Comparison of ENCODE assay signal across 28 cellular contexts in the genomic region with DNA sequence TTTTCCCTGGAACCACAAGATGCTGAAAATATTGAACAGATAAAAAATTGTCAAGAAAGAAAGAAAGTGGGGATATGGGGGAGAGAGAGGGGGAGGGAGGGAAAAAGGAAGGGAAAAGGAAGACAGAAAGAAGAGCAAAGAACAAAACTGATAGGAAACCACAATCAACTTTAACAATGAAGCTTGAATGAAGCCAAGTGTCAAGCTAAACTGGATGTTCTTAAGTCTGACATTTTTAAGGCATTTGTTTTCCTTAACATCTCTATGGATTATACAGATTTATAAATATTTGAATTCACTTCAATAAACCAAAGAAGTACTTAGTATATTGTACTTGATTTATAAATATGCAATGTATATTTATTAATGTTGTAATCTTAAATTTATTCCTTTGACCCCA.
"Had no signal": no experiment of that assay in that cellular context is flagged by ENCODE, and none has a peak within 500 bp of the region (broad histone marks: within the 10 kb centered on the region; RNA-seq: fewer than 3 reads in every experiment).

No MANE protein-coding gene starts in this region.

- ATAC-seq: activated T-cell treated with anti-CD3 and anti-CD28 coated beads, Interleukin-2, amount 50 U/mL, for 72 hours; natural killer cell; right cardiac atrium had no signal

- H3K27ac ChIP-seq: breast epithelium, epithelial cell of prostate, left ventricle myocardium inferior, neural progenitor cell, thoracic aorta, VCaP had no signal

- H3K27me3 Mint-ChIP-seq: activated CD4-positive, alpha-beta memory T cell treated with anti-CD3 and anti-CD28 coated beads for 36 hours; activated naive CD8-positive, alpha-beta T cell treated with anti-CD3 and anti-CD28 coated beads, Interleukin-2, amount 10 ng/mL, durations not matched to agents 7 days and 5 days; dendritic cell treated with granulocyte-macrophage colony-stimulating factor and Interleukin-4, amounts not matched to agents 40 ng/mL and 50 ng/mL, for 4 days; stimulated activated naive CD8-positive, alpha-beta T cell treated with anti-CD3 and anti-CD28 coated beads, Interleukin-15, Interleukin-2, amounts not matched to agents 100 ng/mL and 50 ng/mL, for 24 hours had no signal

- H3K36me3 ChIP-seq: breast epithelium, left ventricle myocardium inferior, neural progenitor cell, thoracic aorta had no signal

- H3K4me1 ChIP-seq: breast epithelium, left ventricle myocardium inferior had no signal

- H3K36me3 Mint-ChIP-seq: activated CD4-positive, alpha-beta memory T cell treated with anti-CD3 and anti-CD28 coated beads for 36 hours; activated naive CD8-positive, alpha-beta T cell treated with anti-CD3 and anti-CD28 coated beads, Interleukin-2, amount 10 ng/mL, durations not matched to agents 7 days and 5 days; natural killer cell; neural progenitor cell had no signal

- H3K9ac ChIP-seq: neural progenitor cell had no signal

- DNase-seq: activated CD4-positive, alpha-beta memory T cell treated with anti-CD3 and anti-CD28 coated beads for 36 hours; activated CD4-positive, alpha-beta T cell treated with anti-CD3 and anti-CD28 coated beads for 48 hours; activated effector memory CD4-positive, alpha-beta T cell treated with anti-CD3 and anti-CD28 coated beads, Interleukin-2, amount 50 U/mL, for 16 hours; activated naive CD4-positive, alpha-beta T cell treated with anti-CD3 and anti-CD28 coated beads for 36 hours; activated naive CD8-positive, alpha-beta T cell treated with anti-CD3 and anti-CD28 coated beads, Interleukin-2, amount 10 ng/mL, durations not matched to agents 7 days and 5 days; activated T-cell treated with anti-CD3 and anti-CD28 coated beads, Interleukin-2, amount 50 U/mL, for 72 hours; amygdala; central memory CD4-positive, alpha-beta T cell; effector CD8-positive, alpha-beta T cell; left ventricle myocardium inferior; mesendoderm; natural killer cell; posterior cingulate gyrus; right cardiac atrium; stimulated activated CD4-positive, alpha-beta T cell treated with anti-CD3 and anti-CD28 coated beads, Interleukin-12 subunit alpha, Interleukin-12 subunit beta, amount 100 ng/mL, for 4 hours; stimulated activated CD4-positive, alpha-beta T cell treated with anti-CD3 and anti-CD28 coated beads, Interleukin-4, amount 100 ng/mL, for 1 hour; T-helper 9 cell; trophoblast cell had no signal

- H3K4me1 Mint-ChIP-seq: natural killer cell had no signal

- H3K4me3 ChIP-seq: breast epithelium, left ventricle myocardium inferior, lung, neural progenitor cell, thoracic aorta had no signal

- H3K4me2 ChIP-seq: neural progenitor cell had no signal

- H3K4me3 Mint-ChIP-seq: activated CD4-positive, alpha-beta memory T cell treated with anti-CD3 and anti-CD28 coated beads for 36 hours; activated naive CD4-positive, alpha-beta T cell treated with anti-CD3 and anti-CD28 coated beads for 36 hours; activated naive CD8-positive, alpha-beta T cell treated with anti-CD3 and anti-CD28 coated beads, Interleukin-2, amount 10 ng/mL, durations not matched to agents 7 days and 5 days; activated T-cell treated with anti-CD3 and anti-CD28 coated beads, Interleukin-2, amount 50 U/mL, for 72 hours; dendritic cell treated with granulocyte-macrophage colony-stimulating factor and Interleukin-4, amounts not matched to agents 40 ng/mL and 50 ng/mL, for 4 days; natural killer cell; neural progenitor cell; stimulated activated naive CD8-positive, alpha-beta T cell treated with anti-CD3 and anti-CD28 coated beads, Interleukin-15, Interleukin-2, amounts not matched to agents 100 ng/mL and 50 ng/mL, for 24 hours had no signal

- H3K9me3 Mint-ChIP-seq: activated CD4-positive, alpha-beta memory T cell treated with anti-CD3 and anti-CD28 coated beads for 36 hours; activated naive CD4-positive, alpha-beta T cell treated with anti-CD3 and anti-CD28 coated beads for 36 hours; activated T-cell treated with anti-CD3 and anti-CD28 coated beads, Interleukin-2, amount 50 U/mL, for 72 hours; dendritic cell treated with granulocyte-macrophage colony-stimulating factor and Interleukin-4, amounts not matched to agents 40 ng/mL and 50 ng/mL, for 4 days; natural killer cell; neural progenitor cell; stimulated activated naive CD8-positive, alpha-beta T cell treated with anti-CD3 and anti-CD28 coated beads, Interleukin-15, Interleukin-2, amounts not matched to agents 100 ng/mL and 50 ng/mL, for 24 hours had no signal

- H3K27me3 ChIP-seq: breast epithelium, neural progenitor cell had no signal

- FAIRE-seq: TTC549, urothelium cell line had no signal

- H2AFZ ChIP-seq: neural progenitor cell had no signal

- H3K27ac Mint-ChIP-seq: activated CD4-positive, alpha-beta memory T cell treated with anti-CD3 and anti-CD28 coated beads for 36 hours; activated naive CD4-positive, alpha-beta T cell treated with anti-CD3 and anti-CD28 coated beads for 36 hours; activated naive CD8-positive, alpha-beta T cell treated with anti-CD3 and anti-CD28 coated beads, Interleukin-2, amount 10 ng/mL, durations not matched to agents 7 days and 5 days; activated T-cell treated with anti-CD3 and anti-CD28 coated beads, Interleukin-2, amount 50 U/mL, for 72 hours; dendritic cell treated with granulocyte-macrophage colony-stimulating factor and Interleukin-4, amounts not matched to agents 40 ng/mL and 50 ng/mL, for 4 days; natural killer cell; neural progenitor cell; stimulated activated naive CD8-positive, alpha-beta T cell treated with anti-CD3 and anti-CD28 coated beads, Interleukin-15, Interleukin-2, amounts not matched to agents 100 ng/mL and 50 ng/mL, for 24 hours had no signal

- H3K9me3 ChIP-seq: breast epithelium, left ventricle myocardium inferior, thoracic aorta had no signal
